21 cellular contexts compared by ENCODE assay signal in genomic region chr15:51641490-51642135, GRCh38. TPM values are rescaled to one million over a fixed set of nuclear protein-coding genes. Genes with fewer than 3 reads are reported as not detected.
A peak's percentile ranks its signal among the peaks of the same experiment; 100 is the strongest.
DNase-seq lines count a peak whose midpoint lies in the region; ATAC-seq, FAIRE-seq and TF ChIP-seq lines count a peak whose summit lies in the region.
"Had no signal": no experiment of that assay in that cellular context is flagged by ENCODE, and none has a peak within 500 bp of the region (broad histone marks: within the 10 kb centered on the region; RNA-seq: fewer than 3 reads in every experiment).

No MANE protein-coding gene starts in this region.

- POLR2A ChIA-PET in K562 (lab: Yijun Ruan, JAX) = interaction anchor here (0.8 to 1.2 kb wide), 2 partner anchors 21 to 128 kb away, joined by 4 read pairs; no protein-coding TSS in a partner anchor

- TF ChIP-seq EP300 in K562 (IDR thresholded peaks at IDR 0.05; ENCODE audit: low read length) = no peak

- no peak for TF ChIP-seq POLR2A in K562 (conservative IDR thresholded peaks at IDR 0.05)

- no peaks in the 10 kb centered on the region for H3K9me1 ChIP-seq in K562 (ENCODE audit: control insufficient read depth, insufficient read depth, low read length)

- TF ChIP-seq CTCF in CD14-positive monocyte (IDR thresholded peaks at IDR 0.05) (no peak), HL-60 (IDR thresholded peaks at IDR 0.05; ENCODE audit: insufficient read depth, low read length) (no peak), K562 (IDR thresholded peaks at IDR 0.05 in 2 of 3, conservative IDR thresholded peaks at IDR 0.05 in 1 of 3; ENCODE audit: insufficient read depth in 2 of 3, low read depth in 1 of 3, low read length in 3 of 3) (no peak), lower lobe of right lung (IDR thresholded peaks at IDR 0.05) (no peak)

- no peaks in the 10 kb centered on the region for H3K27me3 ChIP-seq in HL-60 (ENCODE audit: insufficient read depth, poor library complexity, severe bottlenecking)
- H3K27me3 ChIP-seq in K562 (ENCODE audit: control insufficient read depth in 2 of 2, insufficient read depth in 2 of 2, low read length in 2 of 2) = no peaks in the 10 kb centered on the region
- H3K27me3 ChIP-seq in lower lobe of right lung (ENCODE audit: low read depth) = no peaks in the 10 kb centered on the region

- in situ Hi-C loops in K562 (cut with MboI) = no loop called here

- H3K9me3 ChIP-seq in K562 (replicated peaks; ENCODE audit: control insufficient read depth, insufficient read depth, low read depth, low read length) (no peaks in the 10 kb centered on the region), lower lobe of right lung (no peaks in the 10 kb centered on the region)

- ATAC-seq in K562 (no peak), lower lobe of right lung (peak in 1 of 2 donors; percentile 54)
- ATAC-seq: T-helper 17 cell had no signal

- 40% methylated on average over 4 of the region's 4 CpGs for WGBS in K562 (ENCODE audit: insufficient coverage, low coverage, missing lambda C conversion rate)

- H3K4me3 ChIP-seq in HL-60 (replicated peaks; ENCODE audit: insufficient read depth, low read length) = no peak overlapping the region
- H3K4me3 ChIP-seq in K562 = no peak overlapping the region
- no peak overlapping the region for H3K4me3 ChIP-seq in lower lobe of right lung

- H3K79me2 ChIP-seq in K562 (ENCODE audit: control insufficient read depth, insufficient read depth, low read length) = no peaks in the 10 kb centered on the region

- FAIRE-seq in K562 (lab: Jason Lieb, UNC) = peak; percentile 11

- BruUV-seq in K562 (replicated peaks; lab: Mats Ljungman, UMichigan) = no TSS peak

- DNase-seq in CD14-positive monocyte (ENCODE audit: low spot score) (no peak), HL-60 (ENCODE audit: low read depth in 1 of 2, low spot score in 1 of 2) (peak in 1 of 2 experiments; percentile 19), K562 (ENCODE audit: extremely low read depth in 1 of 4, low spot score in 3 of 4) (no peak), lower lobe of right lung (no peak), posterior vena cava (ENCODE audit: low spot score) (no peak), iPS-NIHi7 (ENCODE audit: extremely low spot score) (no peak)
- DNase-seq in stimulated activated CD4-positive, alpha-beta T cell treated with anti-CD3 and anti-CD28 coated beads, Interleukin-2, amount 100 ng/mL, for 24 hours = no peak
- DNase-seq: CD4-positive, CD25-positive, alpha-beta regulatory T cell; COR-L47; DMS 273 treated with DMSO at 0.1 percent for 48 hours; GDM1; HCEC 1CT; KBM-7; NCI-H1092; NCI-H2081; NCI-H2171 treated with DMSO at 0.1 percent for 48 hours; NCI-H446 treated with DMSO at 0.1 percent for 48 hours; SHP77; T-helper 17 cell had no signal

- H3K36me3 ChIP-seq in K562 (ENCODE audit: control insufficient read depth, insufficient read depth, low read length) (no peaks in the 10 kb centered on the region), lower lobe of right lung (no peaks in the 10 kb centered on the region)

- peaks cover 26% of the 10 kb centered on the region for H3K4me1 Mint-ChIP-seq in CD14-positive monocyte
- H3K4me1 Mint-ChIP-seq: CD4-positive, CD25-positive, alpha-beta regulatory T cell; T-helper 17 cell had no signal

- H3K36me3 Mint-ChIP-seq in CD14-positive monocyte = no peaks in the 10 kb centered on the region
- H3K36me3 Mint-ChIP-seq: CD4-positive, CD25-positive, alpha-beta regulatory T cell had no signal

- H3K4me1 ChIP-seq in K562 (replicated peaks in 1 of 2; ENCODE audit: control insufficient read depth in 2 of 2, insufficient read depth in 2 of 2, low read length in 2 of 2) (peaks cover 3% of the 10 kb centered on the region in 2 experiments; a peak in 4 of 5 replicates), lower lobe of right lung (peaks cover 5% of the 10 kb centered on the region)

- peak overlapping the region; percentile 7; the same call in 1 of the 2 replicates for H2AFZ ChIP-seq in K562 (ENCODE audit: low read depth, low read length)

- intact Hi-C loops in CD14-positive monocyte (cut with micrococcal nuclease) = no loop called here
- intact Hi-C loops in K562 (cut with micrococcal nuclease) = no loop called here
- intact Hi-C loops in lower lobe of right lung (cut with DNase I) = no loop called here
- intact Hi-C loops in posterior vena cava (cut with DNase I) = no loop called here

- H3K4me2 ChIP-seq in K562 (ENCODE audit: insufficient read depth, low read length) = no peak overlapping the region

- CTCF ChIA-PET in K562 (lab: Yijun Ruan, JAX; ENCODE audit: low intra/inter-chr PET ratio) = no interaction called here

- no peak for TF ChIP-seq RAD21 in K562 (CRISPR knock-in tag; conservative IDR thresholded peaks at IDR 0.05 in 1 of 2, IDR thresholded peaks at IDR 0.05 in 1 of 2)

- peak overlapping the region; percentile 78 to 94 (median 90) for H3K27ac Mint-ChIP-seq in CD14-positive monocyte
- H3K27ac Mint-ChIP-seq: CD4-positive, CD25-positive, alpha-beta regulatory T cell; T-helper 17 cell had no signal

- no peak overlapping the region for H3K9ac ChIP-seq in K562 (ENCODE audit: insufficient read depth in 1 of 2, low read depth in 2 of 2, low read length in 2 of 2)

- peak overlapping the region in 1 of 2 donors; percentile 20 for H3K4me3 Mint-ChIP-seq in CD14-positive monocyte
- H3K4me3 Mint-ChIP-seq: CD4-positive, CD25-positive, alpha-beta regulatory T cell; T-helper 17 cell had no signal

- H3K27ac ChIP-seq in HL-60 (replicated peaks) (peak overlapping the region; percentile 17; the same call in 1 of the 2 replicates), K562 (ENCODE audit: extremely low read depth, low read depth, low read length) (no peak overlapping the region), lower lobe of right lung (peak overlapping the region; percentile 26)

- no peaks in the 10 kb centered on the region for H4K20me1 ChIP-seq in K562 (replicated peaks; ENCODE audit: control insufficient read depth, insufficient read depth, low read length)

- peaks cover 0 to 2% (median 0%) of the 10 kb centered on the region in 7 donors for H3K9me3 Mint-ChIP-seq in CD14-positive monocyte
- H3K9me3 Mint-ChIP-seq: CD4-positive, CD25-positive, alpha-beta regulatory T cell had no signal

- peaks cover 0 to 2% (median 2%) of the 10 kb centered on the region in 3 donors for H3K27me3 Mint-ChIP-seq in CD14-positive monocyte (ENCODE audit: low read depth in 3 of 3)

TF ChIP-seq in K562, 482 proteins besides CTCF, POLR2A, EP300 and RAD21 (continues in another document):
- no peak for TF ChIP-seq CREB3 (tag; conservative IDR thresholded peaks at IDR 0.05; ENCODE audit: low read depth)
- no peak for TF ChIP-seq IFI16 (CRISPR knock-in tag; IDR thresholded peaks at IDR 0.05)
- TF ChIP-seq TFAM (CRISPR knock-in tag; conservative IDR thresholded peaks at IDR 0.05) = no peak
- TF ChIP-seq BCL6 (CRISPR knock-in tag; IDR thresholded peaks at IDR 0.05) = no peak

RNA-seq across cellular contexts. Expression of gene DMXL2, which starts 19.0 kb away (rescaled TPM):
- 10 to 100 TPM; 29.1 to 45.5 TPM for polyA plus RNA-seq in CD14-positive monocyte
- 77.2 and 279 TPM in 2 replicates for total RNA-seq in K562 (2011; cell fraction: chromatin; rRNA removed; ENCODE audit: low replicate concordance)
- 32.7 and 55.5 TPM in 2 replicates for total RNA-seq in K562 (2011; cell fraction: nucleolus; rRNA removed)
- total RNA-seq in K562 (2011; cell fraction: nucleoplasm; rRNA removed) = 96.4 and 108 TPM in 2 replicates
- 19.1 and 21.4 TPM in 2 replicates for total RNA-seq in K562 (2014; rRNA removed)
- 47.7 and 51.7 TPM in 2 replicates for total RNA-seq in K562 (2014; rRNA removed; fragmentation: Illumina TruSeq; extraction: Trizol)
- total RNA-seq in K562 (2015; rRNA removed; fragmentation: Illumina TruSeq; extraction: Trizol) = 46.6 and 52.6 TPM in 2 replicates
- 27.2 and 30.7 TPM in 2 replicates for total RNA-seq in K562 (2021)
- 29.1 and 57.7 TPM in 2 replicates for polyA plus RNA-seq in K562 (2011; rRNA removed)
- polyA plus RNA-seq in K562 (2011; cell fraction: cytosol; rRNA removed) = 10.3 and 11.5 TPM in 2 replicates
- polyA plus RNA-seq in K562 (2011; cell fraction: nucleus; rRNA removed) = 89.0 and 105 TPM in 2 replicates
- 33.2 and 71.4 TPM in 2 replicates for polyA plus RNA-seq in K562 (2012)
- 36.6 and 43.6 TPM in 2 replicates for polyA plus RNA-seq in K562 (2014; fragmentation: Illumina TruSeq; extraction: Trizol)
- polyA plus RNA-seq in K562 (2014; fragmentation: Nextera tagmentation; extraction: Ambion mirVana) = 10 to 100 TPM in 1 of 2 experiments, 1 to 10 TPM in 1; 9.3 to 16.2 TPM
- 25.2 and 26.8 TPM in 2 replicates for polyA plus RNA-seq in K562 (2014; rRNA removed)
- polyA minus RNA-seq in K562 (2011; rRNA and poly(A)+ RNA removed) = 39.8 and 45.9 TPM in 2 replicates
- 8.6 and 15.8 TPM in 2 replicates for polyA minus RNA-seq in K562 (2011; cell fraction: cytosol; rRNA and poly(A)+ RNA removed)
- 45.1 and 48.7 TPM in 2 replicates for polyA minus RNA-seq in K562 (2011; cell fraction: nucleus; rRNA and poly(A)+ RNA removed)
- total RNA-seq in lower lobe of right lung = 68.3 TPM
- 10 to 100 TPM; 23.2 to 31.5 TPM for total RNA-seq in posterior vena cava

RNA-seq across cellular contexts. Expression of gene SCG3, which starts 39.7 kb away (rescaled TPM):
- polyA plus RNA-seq in CD14-positive monocyte = not detected
- total RNA-seq in K562 (2011; cell fraction: chromatin; rRNA removed; ENCODE audit: low replicate concordance) = 8.5 and 27.4 TPM in 2 replicates
- total RNA-seq in K562 (2011; cell fraction: nucleolus; rRNA removed) = 9.9 and 11.3 TPM in 2 replicates
- total RNA-seq in K562 (2011; cell fraction: nucleoplasm; rRNA removed) = 19.9 and 30.9 TPM in 2 replicates
- 14.9 and 17.4 TPM in 2 replicates for total RNA-seq in K562 (2014; rRNA removed)
- 32.2 and 42.1 TPM in 2 replicates for total RNA-seq in K562 (2014; rRNA removed; fragmentation: Illumina TruSeq; extraction: Trizol)
- 41.5 and 43.8 TPM in 2 replicates for total RNA-seq in K562 (2015; rRNA removed; fragmentation: Illumina TruSeq; extraction: Trizol)
- 19.5 and 21.0 TPM in 2 replicates for total RNA-seq in K562 (2021)
- polyA plus RNA-seq in K562 (2011; rRNA removed) = 4.2 and 22.7 TPM in 2 replicates
- 2.1 and 3.3 TPM in 2 replicates for polyA plus RNA-seq in K562 (2011; cell fraction: cytosol; rRNA removed)
- polyA plus RNA-seq in K562 (2011; cell fraction: nucleus; rRNA removed) = 1.4 and 4.3 TPM in 2 replicates
- 22.5 and 23.7 TPM in 2 replicates for polyA plus RNA-seq in K562 (2012)
- 23.3 and 28.5 TPM in 2 replicates for polyA plus RNA-seq in K562 (2014; fragmentation: Illumina TruSeq; extraction: Trizol)
- 10 to 100 TPM; 13.0 to 17.8 TPM for polyA plus RNA-seq in K562 (2014; fragmentation: Nextera tagmentation; extraction: Ambion mirVana)
- polyA plus RNA-seq in K562 (2014; rRNA removed) = 11.3 and 14.1 TPM in 2 replicates
- 11.9 and 42.1 TPM in 2 replicates for polyA minus RNA-seq in K562 (2011; rRNA and poly(A)+ RNA removed)
- polyA minus RNA-seq in K562 (2011; cell fraction: cytosol; rRNA and poly(A)+ RNA removed) = 4.8 and 22.5 TPM in 2 replicates
- 3.0 and 5.7 TPM in 2 replicates for polyA minus RNA-seq in K562 (2011; cell fraction: nucleus; rRNA and poly(A)+ RNA removed)
- 0.18 TPM for total RNA-seq in lower lobe of right lung
- total RNA-seq in posterior vena cava = under 1 TPM; 0.14 to 0.46 TPM
- total RNA-seq: CD4-positive, CD25-positive, alpha-beta regulatory T cell; OCI-LY7; RPMI7951; T-helper 17 cell had no signal
- polyA plus RNA-seq: CD4-positive, CD25-positive, alpha-beta regulatory T cell had no signal
